In the genomic region with DNA sequence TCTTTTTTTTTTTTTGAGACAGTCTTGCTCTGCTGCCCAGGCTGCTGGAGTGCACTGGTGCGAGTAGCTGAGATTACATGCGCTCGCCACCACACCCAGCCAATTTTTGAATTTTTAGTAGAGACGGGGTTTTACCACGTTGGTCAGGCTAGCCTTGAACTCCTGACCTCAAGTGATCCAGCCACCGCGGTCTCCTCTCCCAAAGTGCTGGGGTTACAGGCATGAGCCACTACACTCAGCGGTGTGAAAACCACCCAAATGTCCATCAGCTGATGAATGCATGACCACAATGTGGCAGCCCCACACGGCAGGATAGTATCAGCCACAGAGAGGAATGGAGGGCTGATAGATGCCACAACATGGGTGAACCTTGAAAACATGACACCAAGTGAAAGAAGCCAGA, we compare ENCODE assay signal across 10 cellular contexts. TPM values are rescaled to one million over a fixed set of nuclear protein-coding genes. Genes with fewer than 3 reads are reported as not detected.
DNase-seq lines count a peak whose midpoint lies in the region; ATAC-seq lines count a peak whose summit lies in the region.
"Had no signal": no experiment of that assay in that cellular context is flagged by ENCODE, and none has a peak within 500 bp of the region (broad histone marks: within the 10 kb centered on the region; RNA-seq: fewer than 3 reads in every experiment).

No MANE protein-coding gene starts in this region.

- no peaks in the 10 kb centered on the region for H3K27me3 ChIP-seq in SJCRH30
- H3K27me3 ChIP-seq: vagina had no signal

- ATAC-seq in GM18873 (IDR thresholded peaks at IDR 0.05; ENCODE audit: low FRiP score, unreplicated experiment) (peak; percentile 45), HG02970 (IDR thresholded peaks at IDR 0.05; ENCODE audit: low FRiP score, unreplicated experiment) (peak; percentile 37)

- no peak overlapping the region for H3K27ac ChIP-seq in SJCRH30
- H3K27ac ChIP-seq: esophagus muscularis mucosa, vagina had no signal

- H3K4me1 ChIP-seq in SJCRH30 = peaks cover 7% of the 10 kb centered on the region; the same call in 1 of the 2 replicates

- H3K36me3 ChIP-seq in SJCRH30 = no peaks in the 10 kb centered on the region
- H3K36me3 ChIP-seq: esophagus muscularis mucosa, vagina had no signal

- H3K4me3 ChIP-seq in SJCRH30 = no peak overlapping the region
- H3K4me3 ChIP-seq: esophagus muscularis mucosa, vagina had no signal

- DNase-seq in activated CD4-positive, alpha-beta T cell treated with anti-CD3 and anti-CD28 coated beads, Interleukin-2, amount 50 U/mL, for 48 hours = peak; percentile 58 to 72
- peak; percentile 38 for DNase-seq in stimulated activated CD4-positive, alpha-beta T cell treated with anti-CD3 and anti-CD28 coated beads, Interleukin-4, amount 100 ng/mL, for 24 hours
- no peak for DNase-seq in HuH-7 (ENCODE audit: low spot score)
- DNase-seq in NCI-H1417 (lab: John Stamatoyannopoulos, UW) = no peak
- no peak for DNase-seq in SJCRH30
- DNase-seq: NCI-H1105 treated with DMSO at 0.1 percent for 48 hours had no signal

- H3K9me3 ChIP-seq in SJCRH30 (replicated peaks) = no peaks in the 10 kb centered on the region
- H3K9me3 ChIP-seq: vagina had no signal

RNA-seq across cellular contexts. Expression of a gene that starts 2.1 kb away (rescaled TPM):
- total RNA-seq in SJCRH30 (2014; rRNA removed; shearing (Covaris generic)) = 1.2 and 3.0 TPM in 2 replicates

RNA-seq across cellular contexts. Expression of a gene that starts 25.2 kb away (rescaled TPM):
- total RNA-seq in SJCRH30 (2014; rRNA removed; shearing (Covaris generic)) = 25.3 and 27.9 TPM in 2 replicates

RNA-seq across cellular contexts. Expression of a gene that starts 25.5 kb away (rescaled TPM):
- total RNA-seq in SJCRH30 (2014; rRNA removed; shearing (Covaris generic)) = 27.6 and 28.6 TPM in 2 replicates

RNA-seq across cellular contexts. Expression of a gene that starts 29.9 kb away (rescaled TPM):
- total RNA-seq in SJCRH30 (2014; rRNA removed; shearing (Covaris generic)) = 15.2 and 15.9 TPM in 2 replicates

RNA-seq across cellular contexts. Expression of a gene that starts 57.3 kb away (rescaled TPM):
- 6.0 and 8.1 TPM in 2 replicates for total RNA-seq in SJCRH30 (2014; rRNA removed; shearing (Covaris generic))

Comparison
In these comparisons a context has a peak if more than half of its experiments do, and no peak if none do; other contexts are left out.
1. DNase-seq: peak in activated CD4-positive, alpha-beta T cell treated with anti-CD3 and anti-CD28 coated beads, Interleukin-2, amount 50 U/mL, for 48 hours (2 of 2) and stimulated activated CD4-positive, alpha-beta T cell treated with anti-CD3 and anti-CD28 coated beads, Interleukin-4, amount 100 ng/mL, for 24 hours (single experiment); none in HuH-7 (single experiment), NCI-H1417 (0 of 3) and SJCRH30 (0 of 2).